5 cellular contexts compared by ENCODE assay signal in the genomic region with DNA sequence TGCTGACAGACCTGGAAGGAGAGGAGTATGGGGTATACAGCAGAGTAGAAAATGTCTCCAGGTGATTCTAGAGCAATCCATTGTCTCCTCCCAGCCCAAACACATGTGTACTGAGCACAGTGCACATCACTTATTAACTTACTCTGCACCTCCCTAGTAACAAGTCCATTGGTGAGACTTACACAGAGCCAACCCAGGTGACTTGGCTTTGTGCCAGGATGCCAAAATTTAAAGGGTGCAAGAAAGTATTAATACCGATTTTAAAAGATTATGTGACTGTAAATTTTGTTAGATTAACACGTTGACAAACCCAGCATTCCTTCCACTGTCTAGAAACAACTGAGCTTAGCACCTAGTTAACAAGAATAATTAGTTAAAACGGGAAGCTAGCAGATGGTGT. TPM values are rescaled to one million over a fixed set of nuclear protein-coding genes. Genes with fewer than 3 reads are reported as not detected.
"Had no signal": no experiment of that assay in that cellular context is flagged by ENCODE, and none has a peak within 500 bp of the region (broad histone marks: within the 10 kb centered on the region; RNA-seq: fewer than 3 reads in every experiment).

No MANE protein-coding gene starts in this region.

RNA-seq across cellular contexts. Expression of a gene that starts 58.8 kb away (rescaled TPM):
- total RNA-seq: dermis blood vessel endothelial cell, endothelial cell of umbilical vein, epithelial cell of proximal tubule, fibroblast of villous mesenchyme had no signal
- polyA plus RNA-seq: fibroblast of lung had no signal
